In the genomic region with DNA sequence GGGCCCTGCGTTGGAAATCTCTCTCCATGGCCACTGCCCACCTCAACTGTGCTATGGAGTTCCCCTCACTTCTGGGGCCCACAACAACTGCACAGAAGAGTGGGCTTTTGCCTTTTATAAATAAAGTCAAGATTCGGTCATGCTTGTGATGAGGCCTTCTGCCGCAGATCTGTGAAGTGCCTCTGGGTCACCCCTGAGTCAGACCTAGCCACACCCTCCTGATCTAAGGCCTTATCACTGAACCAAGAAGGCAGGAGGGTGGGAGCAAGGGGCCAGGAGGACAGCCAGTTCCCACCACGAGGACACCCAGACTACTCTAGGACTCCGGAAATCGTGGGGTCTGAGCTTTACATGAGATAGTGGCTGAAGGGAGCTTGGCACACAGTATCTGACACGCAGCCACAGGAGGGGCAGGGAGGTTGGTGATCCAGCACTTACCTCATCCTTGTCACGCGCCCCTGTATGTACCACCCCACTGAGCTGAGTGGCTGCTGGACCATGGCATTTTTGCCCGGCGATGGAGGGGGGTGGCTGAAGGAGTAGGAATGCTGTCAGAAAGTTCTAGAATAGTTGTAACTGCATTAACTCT, we compare ENCODE assay signal across 13 cellular contexts.
DNase-seq lines count a peak whose midpoint lies in the region; ATAC-seq and TF ChIP-seq lines count a peak whose summit lies in the region.
"Had no signal": no experiment of that assay in that cellular context is flagged by ENCODE, and none has a peak within 500 bp of the region (broad histone marks: within the 10 kb centered on the region; RNA-seq: fewer than 3 reads in every experiment).

No MANE protein-coding gene starts in this region.

- H3K79me2 ChIP-seq in PC-9 (ENCODE audit: low read depth), result peaks cover 85% of the 10 kb centered on the region

- no peak overlapping the region for H3K4me3 Mint-ChIP-seq in type B pancreatic cell
- H3K4me3 Mint-ChIP-seq: activated CD4-positive, alpha-beta T cell treated with anti-CD3 and anti-CD28 coated beads, Interleukin-2, amount 10 ng/mL, durations not matched to agents 24 days and 14 days had no signal

- no peaks in the 10 kb centered on the region for H3K9me2 ChIP-seq in PC-9 (ENCODE audit: insufficient read depth)

- H3K9me3 Mint-ChIP-seq in type B pancreatic cell, result no peaks in the 10 kb centered on the region
- H3K9me3 Mint-ChIP-seq: activated CD4-positive, alpha-beta T cell treated with anti-CD3 and anti-CD28 coated beads, Interleukin-2, amount 10 ng/mL, durations not matched to agents 24 days and 14 days had no signal

- peak; percentile 60 to 83 (median 74) for ATAC-seq in heart left ventricle

- BruUV-seq in PC-9 (replicated peaks; lab: Mats Ljungman, UMichigan), result no TSS peak
- BruUV-seq in A673 (replicated peaks; lab: Mats Ljungman, UMichigan), result no TSS peak

- H3K27me3 Mint-ChIP-seq in type B pancreatic cell, result no peaks in the 10 kb centered on the region
- H3K27me3 Mint-ChIP-seq: activated CD4-positive, alpha-beta T cell treated with anti-CD3 and anti-CD28 coated beads, Interleukin-2, amount 10 ng/mL, durations not matched to agents 24 days and 14 days had no signal

- H3F3A ChIP-seq in PC-9 (ENCODE audit: insufficient read depth, low read depth), result peaks cover 31% of the 10 kb centered on the region

- POLR2A ChIA-PET in PC-9 (lab: Charles Lee; ENCODE audit: unreplicated experiment), result no interaction called here
- POLR2A ChIA-PET in A673 (lab: Charles Lee; ENCODE audit: low non-redundant PET), result interaction anchor here (0.5 kb wide), 1 partner anchor 220 kb away, joined by 3 read pairs; no protein-coding TSS in a partner anchor

- H3K36me3 ChIP-seq in heart left ventricle (no peaks in the 10 kb centered on the region), left ventricle myocardium inferior (no peaks in the 10 kb centered on the region), PC-9 (ENCODE audit: low read depth) (no peaks in the 10 kb centered on the region), A673 (ENCODE audit: insufficient read depth, low read length, poor library complexity, severe bottlenecking) (no peaks in the 10 kb centered on the region)
- H3K36me3 ChIP-seq: lower lobe of right lung had no signal

- H4K20me1 ChIP-seq in PC-9 (ENCODE audit: insufficient read depth), result no peaks in the 10 kb centered on the region

- peak overlapping the region; percentile 73 for H3K27ac Mint-ChIP-seq in type B pancreatic cell
- H3K27ac Mint-ChIP-seq: activated CD4-positive, alpha-beta T cell treated with anti-CD3 and anti-CD28 coated beads, Interleukin-2, amount 10 ng/mL, durations not matched to agents 24 days and 14 days had no signal

- intact Hi-C loops in heart left ventricle (cut with DNase I) (loop anchor here in 1 of 10 donors (10.0 kb wide), 1 partner anchor 113 kb away; a partner anchor contains a TSS), left ventricle myocardium inferior (cut with micrococcal nuclease) (no loop called here), PC-9 (cut with micrococcal nuclease; ENCODE audit: unreplicated experiment) (loop anchor here (2.0 kb wide), 1 partner anchor 37 kb away; no protein-coding TSS in a partner anchor), A673 (cut with micrococcal nuclease; ENCODE audit: unreplicated experiment) (no loop called here)

- WGBS in heart left ventricle, 4 donors, result 66 to 72% (median 69%) methylated on average over 11 of the region's 11 CpGs

- H2AFZ ChIP-seq in PC-9, result no peak overlapping the region

- H3K4me2 ChIP-seq in PC-9, result peak overlapping the region; percentile 60

- H3K4me3 ChIP-seq in heart left ventricle (no peak overlapping the region), left ventricle myocardium inferior (no peak overlapping the region), PC-9 (no peak overlapping the region), A673 (ENCODE audit: low read depth, low read length, poor library complexity, severe bottlenecking) (no peak overlapping the region)
- H3K4me3 ChIP-seq: lower lobe of right lung had no signal

- H3K27me3 ChIP-seq in heart left ventricle (no peaks in the 10 kb centered on the region), left ventricle myocardium inferior (ENCODE audit: low read depth) (no peaks in the 10 kb centered on the region), PC-9 (ENCODE audit: insufficient read depth, low read depth) (no peaks in the 10 kb centered on the region), A673 (replicated peaks; ENCODE audit: insufficient read depth, low read depth, low read length, poor library complexity) (no peaks in the 10 kb centered on the region)

- H3K27ac ChIP-seq in heart left ventricle (peak overlapping the region in 4 of 12 donors; percentile 41 to 81 (median 52)), left ventricle myocardium inferior (replicated peaks) (no peak overlapping the region), PC-9 (peak overlapping the region; percentile 76), A673 (ENCODE audit: low read depth, low read length, poor library complexity, severe bottlenecking) (no peak overlapping the region)
- H3K27ac ChIP-seq: lower lobe of right lung had no signal

- TF ChIP-seq CTCF in heart left ventricle (IDR thresholded peaks at IDR 0.05), result no peak
- TF ChIP-seq CTCF in left ventricle myocardium inferior (IDR thresholded peaks at IDR 0.05; ENCODE audit: borderline replicate concordance), result no peak
- TF ChIP-seq CTCF in PC-9 (conservative IDR thresholded peaks at IDR 0.05), result no peak
- TF ChIP-seq CTCF in type B pancreatic cell (conservative IDR thresholded peaks at IDR 0.05), result no peak
- TF ChIP-seq CTCF in A673 (conservative IDR thresholded peaks at IDR 0.05; ENCODE audit: low read depth, low read length), result no peak

- H3K36me3 Mint-ChIP-seq in type B pancreatic cell, result no peaks in the 10 kb centered on the region

- H3K9me3 ChIP-seq in heart left ventricle (no peaks in the 10 kb centered on the region), left ventricle myocardium inferior (replicated peaks) (no peaks in the 10 kb centered on the region), PC-9 (ENCODE audit: insufficient read depth, low read depth) (no peaks in the 10 kb centered on the region), A673 (ENCODE audit: low read depth, low read length, poor library complexity, severe bottlenecking) (no peaks in the 10 kb centered on the region)
- H3K9me3 ChIP-seq: lower lobe of right lung had no signal

- H3K4me1 ChIP-seq in heart left ventricle (peaks cover 0 to 43% (median 22%) of the 10 kb centered on the region in 12 donors), left ventricle myocardium inferior (peaks cover 40% of the 10 kb centered on the region), PC-9 (replicated peaks; ENCODE audit: insufficient read depth) (peaks cover 56% of the 10 kb centered on the region), A673 (ENCODE audit: insufficient read depth, low read length, poor library complexity, severe bottlenecking) (peaks cover 11% of the 10 kb centered on the region)

- peaks cover 32% of the 10 kb centered on the region for H3K4me1 Mint-ChIP-seq in type B pancreatic cell (ENCODE audit: unreplicated experiment)

- no peak for TF ChIP-seq POLR2A in heart left ventricle (IDR thresholded peaks at IDR 0.05)

- DNase-seq in heart left ventricle (peak in 2 of 5 donors; percentile 39 to 45), left ventricle myocardium inferior (no peak), PC-9 (peak; percentile 38 to 58), glomerular visceral epithelial cell (ENCODE audit: extremely low spot score) (peak; percentile 94), type B pancreatic cell (ENCODE audit: extremely low spot score, unreplicated experiment) (no peak), NCI-H1694 (lab: John Stamatoyannopoulos, UW) (no peak), NCI-H187 treated with DMSO at 0.1 percent for 48 hours (lab: John Stamatoyannopoulos, UW) (no peak), A673 (ENCODE audit: low spot score) (no peak)
- DNase-seq: activated CD4-positive, alpha-beta T cell treated with anti-CD3 and anti-CD28 coated beads, Interleukin-2, amount 10 ng/mL, durations not matched to agents 24 days and 14 days; amniotic stem cell; lower lobe of right lung; NCI-H1417; stimulated activated naive CD4-positive, alpha-beta T cell had no signal

- CTCF ChIA-PET in PC-9 (lab: Charles Lee) (no interaction called here), A673 (lab: Charles Lee) (no interaction called here)

Comparison
In these comparisons a context has a peak if more than half of its experiments do, and no peak if none do; other contexts are left out.
1. DNase-seq: peak in PC-9 (2 of 2) and glomerular visceral epithelial cell (single experiment); none in left ventricle myocardium inferior (single experiment), type B pancreatic cell (single experiment), NCI-H1694 (single experiment), NCI-H187 treated with DMSO at 0.1 percent for 48 hours (single experiment) and A673 (single experiment).